ENCODE assay signal across 2 cellular contexts in the genomic region with DNA sequence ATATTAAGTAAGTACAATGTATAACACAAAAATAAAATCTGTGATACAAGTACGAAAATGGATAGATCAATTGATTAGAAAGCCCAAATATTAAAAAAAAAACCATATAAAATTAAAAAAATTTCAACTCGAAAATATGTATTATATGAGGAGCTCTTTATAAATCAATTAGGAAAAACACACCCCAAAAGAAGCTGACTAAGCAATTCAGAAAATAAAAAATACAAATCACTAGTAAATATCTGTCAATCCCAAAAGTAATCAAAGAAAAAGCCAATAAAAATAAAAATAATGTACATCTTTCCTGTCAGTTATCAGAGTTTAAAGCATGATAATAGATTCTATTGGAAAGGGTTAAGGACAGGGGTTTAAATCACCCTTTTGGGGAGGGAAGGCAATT.
A peak's percentile ranks its signal among the peaks of the same experiment; 100 is the strongest.
TF ChIP-seq lines count a peak whose summit lies in the region.

No MANE protein-coding gene starts in this region.

TF ChIP-seq in IMR-90, 13 proteins besides CTCF, POLR2A, EP300 and RAD21:
- peak; percentile 93 for TF ChIP-seq MAFK (IDR thresholded peaks at IDR 0.05; ENCODE audit: low read depth, low read length)
- no peak for TF ChIP-seq CHD1 (IDR thresholded peaks at IDR 0.05; ENCODE audit: low read depth, low read length)
TF ChIP-seq in IMR-90: peak in this region for 1.

TF ChIP-seq in H1, 55 proteins besides CTCF, POLR2A, EP300 and RAD21:
- TF ChIP-seq CBX8 (IDR thresholded peaks at IDR 0.05; ENCODE audit: borderline replicate concordance, low read depth, low read length) (no peak), MAFK (IDR thresholded peaks at IDR 0.05; ENCODE audit: low read depth, low read length) (peak; percentile 65; the same call in 1 of the 2 replicates)
